ENCODE assay signal across 20 cellular contexts in the genomic region with DNA sequence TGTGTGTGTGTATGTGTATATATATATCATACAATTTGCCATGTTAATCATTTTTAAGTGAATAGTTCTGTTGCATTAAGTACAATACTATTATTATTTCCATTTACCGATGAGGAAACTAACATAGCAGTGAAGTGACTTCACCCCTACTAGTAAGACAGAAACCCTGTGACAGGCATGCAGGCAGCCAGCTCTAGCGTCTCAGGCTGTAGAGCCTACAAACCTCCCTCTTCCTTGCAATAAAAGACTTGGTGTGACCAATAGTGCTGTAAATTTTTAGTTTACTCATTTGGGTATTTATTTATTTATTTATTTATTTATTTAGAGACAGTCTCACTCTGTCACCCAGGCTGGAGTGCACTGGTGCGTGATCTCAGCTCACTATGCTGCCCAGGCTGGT. TPM values are rescaled to one million over a fixed set of nuclear protein-coding genes. Genes with fewer than 3 reads are reported as not detected.
DNase-seq lines count a peak whose midpoint lies in the region; ATAC-seq and TF ChIP-seq lines count a peak whose summit lies in the region.
"Had no signal": no experiment of that assay in that cellular context is flagged by ENCODE, and none has a peak within 500 bp of the region (broad histone marks: within the 10 kb centered on the region; RNA-seq: fewer than 3 reads in every experiment).

No MANE protein-coding gene starts in this region.

- peaks cover 99% of the 10 kb centered on the region for H3K79me2 ChIP-seq in SU-DHL-6 (ENCODE audit: insufficient read depth, low read length)

- peaks cover 26% of the 10 kb centered on the region for H4K20me1 ChIP-seq in SU-DHL-6 (ENCODE audit: low read depth, low read length)

- TF ChIP-seq EP300 in gastroesophageal sphincter (IDR thresholded peaks at IDR 0.05), result no peak
- no peak for TF ChIP-seq EP300 in stomach (IDR thresholded peaks at IDR 0.05)

- peak; percentile 32 for DNase-seq in activated T-cell treated with anti-CD3 and anti-CD28 coated beads, Interleukin-2, amount 50 U/mL, for 24 hours
- DNase-seq in activated T-cell treated with anti-CD3 and anti-CD28 coated beads for 4 hours, result no peak
- DNase-seq in stomach, result no peak
- no peak for DNase-seq in mucosa of gallbladder (ENCODE audit: low spot score)
- DNase-seq in NCI-H69 (lab: John Stamatoyannopoulos, UW), result no peak
- DNase-seq: activated CD4-positive, CD25-positive, alpha-beta regulatory T cell treated with anti-CD3 and anti-CD28 coated beads, Interleukin-2, amount 50 U/mL, for 72 hours; dermis blood vessel endothelial cell; heart left ventricle; islet precursor cell; NCI-H1092 treated with DMSO at 0.1 percent for 48 hours; NCI-H2171; nucleus accumbens; upper lobe of left lung had no signal

- peaks cover 82% of the 10 kb centered on the region for H3K36me3 Mint-ChIP-seq in activated T-cell treated with anti-CD3 and anti-CD28 coated beads, Interleukin-2, amount 50 U/mL, for 24 hours (ENCODE audit: low read depth)

- H3F3A ChIP-seq in SU-DHL-6 (ENCODE audit: insufficient read depth), result peaks cover 45% of the 10 kb centered on the region

- peak overlapping the region; percentile 42 for H3K4me2 ChIP-seq in SU-DHL-6 (ENCODE audit: low read depth, low read length, poor library complexity, severe bottlenecking)

- intact Hi-C loops in stomach (cut with DNase I; ENCODE audit: low total_unique reads), result no loop called here

- peak overlapping the region; percentile 99 for H3K27ac Mint-ChIP-seq in activated T-cell treated with anti-CD3 and anti-CD28 coated beads, Interleukin-2, amount 50 U/mL, for 24 hours
- H3K27ac Mint-ChIP-seq: brain had no signal

- no peak overlapping the region for H2AFZ ChIP-seq in SU-DHL-6 (ENCODE audit: low read depth, low read length, severe bottlenecking)

- peaks cover 4% of the 10 kb centered on the region; the same call in 1 of the 2 replicates for H3K36me3 ChIP-seq in SU-DHL-6 (ENCODE audit: low read length)
- no peaks in the 10 kb centered on the region for H3K36me3 ChIP-seq in gastroesophageal sphincter
- peaks cover 0 to 8% (median 0%) of the 10 kb centered on the region in 4 donors for H3K36me3 ChIP-seq in stomach
- H3K36me3 ChIP-seq: upper lobe of left lung had no signal

- H3K4me1 ChIP-seq in gastroesophageal sphincter, result peaks cover 7 to 85% (median 12%) of the 10 kb centered on the region in 3 donors
- peaks cover 6 to 58% (median 30%) of the 10 kb centered on the region in 4 donors for H3K4me1 ChIP-seq in stomach

- no peak for TF ChIP-seq CTCF in SU-DHL-6 (IDR thresholded peaks at IDR 0.05; ENCODE audit: insufficient read depth, low read length, poor library complexity, severe bottlenecking)
- no peak for TF ChIP-seq CTCF in gastroesophageal sphincter (IDR thresholded peaks at IDR 0.05)
- TF ChIP-seq CTCF in stomach (IDR thresholded peaks at IDR 0.05), result no peak

- H3K9ac ChIP-seq in SU-DHL-6 (ENCODE audit: low read length), result no peak overlapping the region

- peaks cover 80% of the 10 kb centered on the region for H3K4me1 Mint-ChIP-seq in activated T-cell treated with anti-CD3 and anti-CD28 coated beads, Interleukin-2, amount 50 U/mL, for 24 hours (ENCODE audit: low read depth)

- H3K4me3 ChIP-seq in SU-DHL-6 (ENCODE audit: insufficient read depth, low read length, poor library complexity, severe bottlenecking), result no peak overlapping the region
- H3K4me3 ChIP-seq in gastroesophageal sphincter, result no peak overlapping the region
- no peak overlapping the region for H3K4me3 ChIP-seq in stomach
- H3K4me3 ChIP-seq: heart left ventricle, K562, upper lobe of left lung had no signal

- H3K9me3 ChIP-seq in SU-DHL-6 (ENCODE audit: insufficient read depth, low read length) (no peaks in the 10 kb centered on the region), gastroesophageal sphincter (no peaks in the 10 kb centered on the region), stomach (no peaks in the 10 kb centered on the region)
- H3K9me3 ChIP-seq: upper lobe of left lung had no signal

- peak overlapping the region; percentile 58 for H3K27ac ChIP-seq in SU-DHL-6 (ENCODE audit: low read depth, low read length)
- H3K27ac ChIP-seq in gastroesophageal sphincter, result peak overlapping the region; percentile 70 to 99 (median 88)
- H3K27ac ChIP-seq in stomach, result peak overlapping the region in 3 of 5 donors; percentile 7 to 87 (median 51)
- H3K27ac ChIP-seq: upper lobe of left lung had no signal

- 24 to 68% methylated on average over 2 to 3 of the region's 3 CpGs for WGBS in gastroesophageal sphincter (ENCODE audit: low coverage in 1 of 2), 2 donors
- WGBS in stomach, 5 donors, result 74 to 90% (median 86%) methylated on average over 3 of the region's 3 CpGs

- H3K9me3 Mint-ChIP-seq in activated T-cell treated with anti-CD3 and anti-CD28 coated beads, Interleukin-2, amount 50 U/mL, for 24 hours, result peaks cover 6% of the 10 kb centered on the region

- no peaks in the 10 kb centered on the region for H3K27me3 Mint-ChIP-seq in activated T-cell treated with anti-CD3 and anti-CD28 coated beads, Interleukin-2, amount 50 U/mL, for 24 hours
- H3K27me3 Mint-ChIP-seq: brain had no signal

- no peak for TF ChIP-seq POLR2A in gastroesophageal sphincter (IDR thresholded peaks at IDR 0.05)
- no peak for TF ChIP-seq POLR2A in stomach (IDR thresholded peaks at IDR 0.05)

- H3K9me2 ChIP-seq in SU-DHL-6 (replicated peaks; ENCODE audit: insufficient read depth, low read length), result no peaks in the 10 kb centered on the region

- H3K27me3 ChIP-seq in SU-DHL-6 (ENCODE audit: low read length) (no peaks in the 10 kb centered on the region), gastroesophageal sphincter (no peaks in the 10 kb centered on the region), stomach (no peaks in the 10 kb centered on the region)
- H3K27me3 ChIP-seq: heart left ventricle, upper lobe of left lung had no signal

- ATAC-seq in gastroesophageal sphincter (no peak), GM21390 (IDR thresholded peaks at IDR 0.05; ENCODE audit: unreplicated experiment) (no peak)
- ATAC-seq: heart left ventricle, K562, sciatic nerve had no signal

- H3K4me3 Mint-ChIP-seq in activated T-cell treated with anti-CD3 and anti-CD28 coated beads, Interleukin-2, amount 50 U/mL, for 24 hours, result no peak overlapping the region
- H3K4me3 Mint-ChIP-seq: brain; T-helper 1 cell treated with Interleukin-12 subunit alpha and Interleukin-12 subunit beta and Interleukin-4 antibody, amounts not matched to agents 30 μg/mL and 1 μg/mL, for 36 hours had no signal

RNA-seq across cellular contexts. Expression of a gene that starts 24.7 kb away (rescaled TPM):
- total RNA-seq in gastroesophageal sphincter (100 to 1,000 TPM; 119 to 343 (median 188) TPM), stomach (100 to 1,000 TPM in 1 of 5 donors, 10 to 100 TPM in 4; 52.7 to 129 (median 69.6) TPM), mucosa of gallbladder (66.4 TPM)
- polyA plus RNA-seq in stomach, result 10 to 100 TPM in 2 of 3 donors, 1 to 10 TPM in 1; 9.0 to 19.7 (median 10.4) TPM

RNA-seq across cellular contexts. Expression of a gene that starts 35.4 kb away (rescaled TPM):
- total RNA-seq in gastroesophageal sphincter (10 to 100 TPM; 24.2 to 38.4 (median 30.4) TPM), stomach (10 to 100 TPM in 4 of 5 donors, 1 to 10 TPM in 1; 5.3 to 37.8 (median 21.4) TPM), mucosa of gallbladder (39.6 TPM)
- 1 to 10 TPM; 3.4 to 7.9 (median 6.4) TPM for polyA plus RNA-seq in stomach
